1 cellular context compared by ENCODE assay signal in the genomic region with DNA sequence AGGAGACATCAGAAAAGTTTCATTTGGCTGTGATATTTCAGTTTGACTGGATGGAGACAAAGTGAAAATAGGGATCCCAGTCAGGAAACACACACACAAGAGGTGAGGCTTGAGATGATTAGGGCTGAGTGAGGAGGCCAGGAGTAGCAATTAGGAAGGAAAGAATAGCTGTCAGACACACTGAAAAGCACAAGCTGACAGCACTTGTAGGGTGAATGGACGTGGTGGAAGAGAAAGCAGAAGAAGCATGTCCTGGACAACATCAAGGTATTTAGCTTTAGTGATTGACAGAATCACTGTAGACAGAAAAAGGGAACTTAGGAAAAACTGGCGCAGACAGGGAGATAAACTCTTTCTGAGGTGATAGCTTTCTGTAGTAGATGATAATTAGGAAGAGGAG.
TF ChIP-seq lines count a peak whose summit lies in the region.

No MANE protein-coding gene starts in this region.

TF ChIP-seq in HCT116, 20 proteins besides CTCF, POLR2A, EP300 and RAD21 (continued from another document):
- TF ChIP-seq POLR2AphosphoS5 (IDR thresholded peaks at IDR 0.05; ENCODE audit: low read depth, low read length) = no peak
